ENCODE assay signal across 24 cellular contexts in the genomic region with DNA sequence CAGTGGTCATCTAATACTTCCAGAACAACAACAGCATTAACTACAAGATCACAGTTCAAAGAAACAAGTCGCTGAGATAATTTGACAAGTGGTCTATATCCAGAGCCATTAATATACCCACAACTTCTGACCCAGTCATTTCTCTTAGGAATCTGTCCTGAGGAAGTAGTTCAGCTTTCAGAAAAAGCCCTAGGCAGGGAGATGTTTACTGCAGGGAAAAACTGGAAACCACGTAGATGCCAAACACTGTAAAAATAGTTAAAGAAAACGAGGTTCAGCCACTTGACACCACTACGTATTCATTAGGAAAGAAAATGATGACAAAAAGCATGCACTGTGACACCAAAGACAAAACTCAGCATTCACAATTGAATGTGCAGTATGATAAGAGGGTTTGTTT. TPM values are rescaled to one million over a fixed set of nuclear protein-coding genes. Genes with fewer than 3 reads are reported as not detected.
DNase-seq lines count a peak whose midpoint lies in the region; FAIRE-seq and TF ChIP-seq lines count a peak whose summit lies in the region.
"Had no signal": no experiment of that assay in that cellular context is flagged by ENCODE, and none has a peak within 500 bp of the region (broad histone marks: within the 10 kb centered on the region; RNA-seq: fewer than 3 reads in every experiment).

No MANE protein-coding gene starts in this region.

- intact Hi-C loops in mammary epithelial cell (cut with micrococcal nuclease), result no loop called here

- no peaks in the 10 kb centered on the region for H3K9me3 ChIP-seq in mammary epithelial cell (replicated peaks; ENCODE audit: insufficient read depth, low read length)
- no peaks in the 10 kb centered on the region for H3K9me3 ChIP-seq in osteoblast (ENCODE audit: low read depth, low read length)
- H3K9me3 ChIP-seq: ascending aorta, esophagus muscularis mucosa had no signal

- no peak for FAIRE-seq in frontal cortex (lab: Jason Lieb, UNC)

- H4K20me1 ChIP-seq in mammary epithelial cell (ENCODE audit: insufficient read depth, low read length), result no peaks in the 10 kb centered on the region
- H4K20me1 ChIP-seq in osteoblast (ENCODE audit: insufficient read depth, low read length), result no peaks in the 10 kb centered on the region

- H3K9ac ChIP-seq in mammary epithelial cell (ENCODE audit: insufficient read depth, low read length), result no peak overlapping the region

- H3K27me3 ChIP-seq in mammary epithelial cell (ENCODE audit: insufficient read depth, low read length), result no peaks in the 10 kb centered on the region
- H3K27me3 ChIP-seq in osteoblast (ENCODE audit: insufficient read depth, low read length), result no peaks in the 10 kb centered on the region
- H3K27me3 ChIP-seq: ascending aorta, esophagus muscularis mucosa had no signal

- 96% methylated on average over 4 of the region's 4 CpGs for WGBS in mammary epithelial cell (ENCODE audit: low coverage, missing lambda C conversion rate)

- DNase-seq in EH (ENCODE audit: low read depth) (peak; percentile 42), LHCN-M2 (ENCODE audit: low read depth) (peak; percentile 39), mammary epithelial cell (no peak), osteoblast (ENCODE audit: insufficient read length, low spot score, missing footprints) (no peak), NCI-H82 (lab: John Stamatoyannopoulos, UW) (no peak), DMS53 (lab: John Stamatoyannopoulos, UW) (no peak), frontal cortex (ENCODE audit: low spot score in 2 of 2) (no peak)
- DNase-seq: activated B cell treated with CpG ODN at 0.5 μM for 24 hours; activated CD8-positive, alpha-beta T cell treated with anti-CD3 and anti-CD28 coated beads, Interleukin-2, amount 10 ng/mL, durations not matched to agents 7 days and 5 days; activated naive CD4-positive, alpha-beta T cell treated with anti-CD3 and anti-CD28 coated beads, Interleukin-2, amount 10 ng/mL, durations not matched to agents 7 days and 5 days; activated T-cell treated with anti-CD3 and anti-CD28 coated beads, Interleukin-2, amount 50 U/mL, for 1 hour; cerebellar nuclear complex; COR-L47; effector CD4-positive, alpha-beta T cell; EL; mesendoderm; NCI-H69; stimulated activated CD4-positive, alpha-beta T cell treated with anti-CD3 and anti-CD28 coated beads, Interleukin-2, amount 100 ng/mL, for 24 hours; stimulated activated naive CD4-positive, alpha-beta T cell treated with Interleukin-2 at 50 U/mL for 16 hours; T1000 had no signal

- no peak overlapping the region for H3K4me3 ChIP-seq in mammary epithelial cell (replicated peaks in 1 of 3; ENCODE audit: insufficient read depth in 1 of 3, low read depth in 2 of 3, low read length in 3 of 3)
- H3K4me3 ChIP-seq in osteoblast (ENCODE audit: insufficient read depth, low read length), result no peak overlapping the region
- H3K4me3 ChIP-seq: ascending aorta, esophagus muscularis mucosa had no signal

- H3K27ac ChIP-seq in mammary epithelial cell (ENCODE audit: insufficient read depth, low read depth, low read length), result peak overlapping the region; percentile 96
- H3K27ac ChIP-seq in osteoblast (ENCODE audit: low read depth, low read length), result peak overlapping the region; percentile 88

- H3K4me1 ChIP-seq in mammary epithelial cell (ENCODE audit: insufficient read depth, low read length) (peaks cover 25% of the 10 kb centered on the region), osteoblast (ENCODE audit: insufficient read depth, low read length) (peaks cover 27% of the 10 kb centered on the region)

- H2AFZ ChIP-seq in mammary epithelial cell (ENCODE audit: low read depth, low read length) (no peak overlapping the region), osteoblast (ENCODE audit: low read length) (no peak overlapping the region)

- H3K36me3 ChIP-seq in mammary epithelial cell (ENCODE audit: insufficient read depth, low read length) (no peaks in the 10 kb centered on the region), osteoblast (ENCODE audit: insufficient read depth, low read length) (no peaks in the 10 kb centered on the region)
- H3K36me3 ChIP-seq: ascending aorta, esophagus muscularis mucosa had no signal

- in situ Hi-C loops in mammary epithelial cell (cut with MboI; ENCODE audit: low sequenced_read_pairs in 2 of 2), result no loop called here

- TF ChIP-seq CTCF in mammary epithelial cell (conservative IDR thresholded peaks at IDR 0.05 in 1 of 2, IDR thresholded peaks at IDR 0.05 in 1 of 2; ENCODE audit: extremely low read depth in 1 of 2, insufficient read depth in 1 of 2, low read depth in 1 of 2, low read length in 2 of 2) (no peak), osteoblast (IDR thresholded peaks at IDR 0.05; ENCODE audit: extremely low read depth, low read depth, low read length) (no peak)

- H3K4me2 ChIP-seq in mammary epithelial cell (ENCODE audit: insufficient read depth, low read depth, low read length), result no peak overlapping the region
- no peak overlapping the region for H3K4me2 ChIP-seq in osteoblast (ENCODE audit: insufficient read depth, low read length)

- no TSS peak for BruUV-seq in mammary epithelial cell (replicated peaks; lab: Mats Ljungman, UMichigan)

- dilution Hi-C loops in mammary epithelial cell (cut with HindIII; ENCODE audit: low sequenced_read_pairs), result no loop called here

- CTCF ChIA-PET in mammary epithelial cell (lab: Charles Lee; ENCODE audit: low non-redundant PET), result no interaction called here

- H3K79me2 ChIP-seq in mammary epithelial cell (ENCODE audit: insufficient read depth, low read length) (no peaks in the 10 kb centered on the region), osteoblast (ENCODE audit: insufficient read depth, low read length) (no peaks in the 10 kb centered on the region)

RNA-seq across cellular contexts. Expression of a gene that starts 22.3 kb away (rescaled TPM):
- total RNA-seq in LHCN-M2 (2014; rRNA removed) (19.6 and 23.0 TPM in 2 replicates), mammary epithelial cell (100 to 1,000 TPM; 126 to 271 TPM), osteoblast (4.4 and 7.6 TPM in 2 replicates), frontal cortex (0.41 TPM)
- polyA plus RNA-seq in LHCN-M2 (2012), result 1.4 TPM
- polyA plus RNA-seq in mammary epithelial cell, result 138 TPM
- 432 TPM for polyA minus RNA-seq in mammary epithelial cell
- total RNA-seq: activated B cell treated with CpG ODN at 0.5 μM for 24 hours had no signal
- polyA plus RNA-seq: IgD-negative memory B cell, neural cell had no signal

RNA-seq across cellular contexts. Expression of a gene that starts 57.6 kb away (rescaled TPM):
- 178 and 181 TPM in 2 replicates for total RNA-seq in LHCN-M2 (2014; rRNA removed)
- polyA plus RNA-seq in LHCN-M2 (2012), result 4.1 TPM
- total RNA-seq in mammary epithelial cell, result 1 to 10 TPM; 5.0 to 9.3 TPM
- 2.4 TPM for polyA plus RNA-seq in mammary epithelial cell
- polyA minus RNA-seq in mammary epithelial cell, result not detected
- total RNA-seq in osteoblast, result 4.7 and 9.0 TPM in 2 replicates
- 19.6 TPM for total RNA-seq in frontal cortex
- total RNA-seq: ascending aorta had no signal
- polyA plus RNA-seq: IgD-negative memory B cell had no signal

Comparison
In these comparisons a context has a peak if more than half of its experiments do, and no peak if none do; other contexts are left out.
1. DNase-seq: peak in EH (single experiment) and LHCN-M2 (single experiment); none in mammary epithelial cell (single experiment), osteoblast (single experiment), NCI-H82 (single experiment), DMS53 (single experiment) and frontal cortex (0 of 2).